ENCODE assay signal across 1 cellular context in the genomic region with DNA sequence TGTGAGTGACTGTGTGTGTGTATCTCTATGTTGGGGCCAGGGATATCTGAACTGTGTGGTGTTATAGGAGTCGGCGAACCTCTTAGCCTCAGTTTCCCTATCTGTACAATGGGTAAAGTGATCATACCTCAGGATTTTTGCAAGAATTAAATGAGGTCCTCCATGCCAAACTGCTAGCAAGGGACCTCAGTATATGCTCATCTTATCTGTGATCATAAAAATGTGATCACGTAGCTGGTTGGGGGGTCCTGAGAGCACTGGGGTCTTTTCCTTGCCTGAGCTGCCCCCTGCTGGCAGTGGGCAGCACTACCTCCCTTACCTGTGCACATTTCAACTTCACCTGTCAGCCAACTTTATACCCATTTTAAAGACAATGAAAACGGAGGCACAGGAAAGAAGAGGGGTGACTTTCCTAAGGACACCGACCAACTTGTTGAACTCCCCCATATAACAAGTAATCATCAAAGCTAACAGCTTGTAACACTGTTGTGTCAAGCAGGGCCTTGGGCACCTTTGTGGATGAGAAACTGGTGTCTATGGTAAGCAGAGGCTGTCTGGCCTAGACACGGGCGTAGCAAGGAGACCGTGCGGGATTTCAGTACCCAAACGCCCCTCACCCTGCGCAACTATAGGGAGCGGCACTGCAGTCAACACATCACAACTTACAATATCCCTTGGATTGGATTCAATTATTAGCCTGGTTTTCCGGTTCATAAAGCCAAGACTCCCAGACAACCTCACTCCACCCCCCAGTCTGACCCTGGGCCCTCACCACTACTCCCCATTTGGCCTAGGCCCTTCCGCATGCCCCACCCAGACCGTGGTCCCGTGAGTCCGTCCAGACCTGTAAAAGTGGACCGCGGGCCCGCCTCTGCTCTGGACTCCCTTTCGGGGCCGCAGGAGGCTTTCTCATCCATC.
A peak's percentile ranks its signal among the peaks of the same experiment; 100 is the strongest.
TF ChIP-seq lines count a peak whose summit lies in the region.

No MANE protein-coding gene starts in this region.

TF ChIP-seq in GM12878, 131 proteins besides CTCF, POLR2A, EP300 and RAD21 (continued from another document and continues in another):
- TF ChIP-seq NR2C1 (IDR thresholded peaks at IDR 0.05): no peak
- TF ChIP-seq SMAD5 (IDR thresholded peaks at IDR 0.05; ENCODE audit: low read depth): no peak
- TF ChIP-seq, protein P1, sequence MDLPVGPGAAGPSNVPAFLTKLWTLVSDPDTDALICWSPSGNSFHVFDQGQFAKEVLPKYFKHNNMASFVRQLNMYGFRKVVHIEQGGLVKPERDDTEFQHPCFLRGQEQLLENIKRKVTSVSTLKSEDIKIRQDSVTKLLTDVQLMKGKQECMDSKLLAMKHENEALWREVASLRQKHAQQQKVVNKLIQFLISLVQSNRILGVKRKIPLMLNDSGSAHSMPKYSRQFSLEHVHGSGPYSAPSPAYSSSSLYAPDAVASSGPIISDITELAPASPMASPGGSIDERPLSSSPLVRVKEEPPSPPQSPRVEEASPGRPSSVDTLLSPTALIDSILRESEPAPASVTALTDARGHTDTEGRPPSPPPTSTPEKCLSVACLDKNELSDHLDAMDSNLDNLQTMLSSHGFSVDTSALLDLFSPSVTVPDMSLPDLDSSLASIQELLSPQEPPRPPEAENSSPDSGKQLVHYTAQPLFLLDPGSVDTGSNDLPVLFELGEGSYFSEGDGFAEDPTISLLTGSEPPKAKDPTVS (IDR thresholded peaks at IDR 0.05; ENCODE audit: low read depth, low read length): no peak
- TF ChIP-seq HCFC1 (IDR thresholded peaks at IDR 0.05; ENCODE audit: low read length): no peak
- TF ChIP-seq NFIC (IDR thresholded peaks at IDR 0.05; ENCODE audit: low read depth, low read length): no peak
- TF ChIP-seq YBX1 (IDR thresholded peaks at IDR 0.05): no peak
- no peak for TF ChIP-seq CBX3 (IDR thresholded peaks at IDR 0.05; ENCODE audit: borderline replicate concordance, low read depth)
- no peak; the same call in 1 of the 2 replicates for TF ChIP-seq POLR2AphosphoS5 (IDR thresholded peaks at IDR 0.05; ENCODE audit: low read length)
- TF ChIP-seq SUZ12 (IDR thresholded peaks at IDR 0.05; ENCODE audit: unreplicated experiment): no peak
- TF ChIP-seq KDM1A (IDR thresholded peaks at IDR 0.05; ENCODE audit: borderline replicate concordance): no peak
- no peak for TF ChIP-seq ZNF622 (IDR thresholded peaks at IDR 0.05)
- TF ChIP-seq MXI1 (IDR thresholded peaks at IDR 0.05; ENCODE audit: low read depth, low read length): 0 out of 2 replicates have a peak, but pooled peaks have one; percentile 25
- no peak for TF ChIP-seq IRF5 (IDR thresholded peaks at IDR 0.05; ENCODE audit: borderline replicate concordance)
- TF ChIP-seq ZZZ3 (IDR thresholded peaks at IDR 0.05; ENCODE audit: control insufficient read depth, insufficient read length, low read depth): no peak
- TF ChIP-seq, protein P2, sequence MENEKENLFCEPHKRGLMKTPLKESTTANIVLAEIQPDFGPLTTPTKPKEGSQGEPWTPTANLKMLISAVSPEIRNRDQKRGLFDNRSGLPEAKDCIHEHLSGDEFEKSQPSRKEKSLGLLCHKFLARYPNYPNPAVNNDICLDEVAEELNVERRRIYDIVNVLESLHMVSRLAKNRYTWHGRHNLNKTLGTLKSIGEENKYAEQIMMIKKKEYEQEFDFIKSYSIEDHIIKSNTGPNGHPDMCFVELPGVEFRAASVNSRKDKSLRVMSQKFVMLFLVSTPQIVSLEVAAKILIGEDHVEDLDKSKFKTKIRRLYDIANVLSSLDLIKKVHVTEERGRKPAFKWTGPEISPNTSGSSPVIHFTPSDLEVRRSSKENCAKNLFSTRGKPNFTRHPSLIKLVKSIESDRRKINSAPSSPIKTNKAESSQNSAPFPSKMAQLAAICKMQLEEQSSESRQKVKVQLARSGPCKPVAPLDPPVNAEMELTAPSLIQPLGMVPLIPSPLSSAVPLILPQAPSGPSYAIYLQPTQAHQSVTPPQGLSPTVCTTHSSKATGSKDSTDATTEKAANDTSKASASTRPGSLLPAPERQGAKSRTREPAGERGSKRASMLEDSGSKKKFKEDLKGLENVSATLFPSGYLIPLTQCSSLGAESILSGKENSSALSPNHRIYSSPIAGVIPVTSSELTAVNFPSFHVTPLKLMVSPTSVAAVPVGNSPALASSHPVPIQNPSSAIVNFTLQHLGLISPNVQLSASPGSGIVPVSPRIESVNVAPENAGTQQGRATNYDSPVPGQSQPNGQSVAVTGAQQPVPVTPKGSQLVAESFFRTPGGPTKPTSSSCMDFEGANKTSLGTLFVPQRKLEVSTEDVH (IDR thresholded peaks at IDR 0.05; ENCODE audit: low read depth, partially characterized antibody): no peak
- no peak for TF ChIP-seq HDGF (IDR thresholded peaks at IDR 0.05)
- TF ChIP-seq GATAD2B (conservative IDR thresholded peaks at IDR 0.05; ENCODE audit: low read depth): no peak
- TF ChIP-seq WRNIP1 (IDR thresholded peaks at IDR 0.05; ENCODE audit: borderline replicate concordance, low read depth, low read length): no peak
- peak; percentile 68; the same call in 1 of the 2 replicates for TF ChIP-seq SMC3 (IDR thresholded peaks at IDR 0.05; ENCODE audit: borderline replicate concordance, low read length)
- peak; percentile 5; the same call in 1 of the 2 replicates for TF ChIP-seq IRF4 (IDR thresholded peaks at IDR 0.05; ENCODE audit: low read depth, low read length)
- TF ChIP-seq ZBTB11 (CRISPR knock-in tag; IDR thresholded peaks at IDR 0.05): no peak
- TF ChIP-seq YY1 (IDR thresholded peaks at IDR 0.05; ENCODE audit: low read depth, low read length): 0 out of 2 replicates have a peak, but pooled peaks have one; percentile 17
- TF ChIP-seq MAX (IDR thresholded peaks at IDR 0.05; ENCODE audit: low read depth, low read length): no peak
- no peak for TF ChIP-seq NR2C2 (IDR thresholded peaks at IDR 0.05; ENCODE audit: borderline replicate concordance, control insufficient read depth, insufficient read length, low read depth)
- peak; percentile 82 for TF ChIP-seq PKNOX1 (IDR thresholded peaks at IDR 0.05)
- TF ChIP-seq, protein P3, sequence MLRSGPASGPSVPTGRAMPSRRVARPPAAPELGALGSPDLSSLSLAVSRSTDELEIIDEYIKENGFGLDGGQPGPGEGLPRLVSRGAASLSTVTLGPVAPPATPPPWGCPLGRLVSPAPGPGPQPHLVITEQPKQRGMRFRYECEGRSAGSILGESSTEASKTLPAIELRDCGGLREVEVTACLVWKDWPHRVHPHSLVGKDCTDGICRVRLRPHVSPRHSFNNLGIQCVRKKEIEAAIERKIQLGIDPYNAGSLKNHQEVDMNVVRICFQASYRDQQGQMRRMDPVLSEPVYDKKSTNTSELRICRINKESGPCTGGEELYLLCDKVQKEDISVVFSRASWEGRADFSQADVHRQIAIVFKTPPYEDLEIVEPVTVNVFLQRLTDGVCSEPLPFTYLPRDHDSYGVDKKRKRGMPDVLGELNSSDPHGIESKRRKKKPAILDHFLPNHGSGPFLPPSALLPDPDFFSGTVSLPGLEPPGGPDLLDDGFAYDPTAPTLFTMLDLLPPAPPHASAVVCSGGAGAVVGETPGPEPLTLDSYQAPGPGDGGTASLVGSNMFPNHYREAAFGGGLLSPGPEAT (IDR thresholded peaks at IDR 0.05; ENCODE audit: low read depth): no peak
- no peak for TF ChIP-seq MYC (IDR thresholded peaks at IDR 0.05; ENCODE audit: insufficient read depth, insufficient read length, insufficient replicate concordance, low read length, severe bottlenecking)
- TF ChIP-seq SMARCA5 (IDR thresholded peaks at IDR 0.05): peak; percentile 86
- TF ChIP-seq MEF2A (IDR thresholded peaks at IDR 0.05; ENCODE audit: insufficient read depth, low read depth, low read length): no peak
- TF ChIP-seq EED (IDR thresholded peaks at IDR 0.05; ENCODE audit: low read depth): no peak
- TF ChIP-seq NKRF (conservative IDR thresholded peaks at IDR 0.05): 0 out of 2 replicates have a peak, but pooled peaks have one; percentile 44
- no peak for TF ChIP-seq BACH1 (IDR thresholded peaks at IDR 0.05; ENCODE audit: borderline replicate concordance)
- no peak for TF ChIP-seq CHD1 (IDR thresholded peaks at IDR 0.05; ENCODE audit: low read depth, low read length)
- no peak for TF ChIP-seq CBFB (IDR thresholded peaks at IDR 0.05; ENCODE audit: low read depth)
- TF ChIP-seq RUNX3 (IDR thresholded peaks at IDR 0.05; ENCODE audit: low read length): peak; percentile 20; the same call in 1 of the 2 replicates
- no peak for TF ChIP-seq STAT3 (IDR thresholded peaks at IDR 0.05; ENCODE audit: low read depth, low read length)
- no peak for TF ChIP-seq KLF5 (IDR thresholded peaks at IDR 0.05; ENCODE audit: partially characterized antibody)
- TF ChIP-seq SUPT20H (IDR thresholded peaks at IDR 0.05; ENCODE audit: borderline replicate concordance, control insufficient read depth, low read depth, low read length): no peak
- no peak for TF ChIP-seq TCF12 (IDR thresholded peaks at IDR 0.05; ENCODE audit: low read depth, low read length)
